ENCODE assay signal across 24 cellular contexts in genomic region chr4:95981591-95981990, GRCh38.
"Had no signal": no experiment of that assay in that cellular context is flagged by ENCODE, and none has a peak within 500 bp of the region (broad histone marks: within the 10 kb centered on the region; RNA-seq: fewer than 3 reads in every experiment).

No MANE protein-coding gene starts in this region.

- H3K9ac ChIP-seq: KMS-11, SK-N-SH had no signal

- H3K27ac Mint-ChIP-seq: IgD-negative memory B cell had no signal

- ATAC-seq: K562 had no signal

- H3K4me2 ChIP-seq: KMS-11, SK-N-SH had no signal

- H3K27ac ChIP-seq: HL-60, KMS-11 had no signal

- DNase-seq: Kasumi-1, MM.1S, NCI-H1092 treated with DMSO at 0.1 percent for 48 hours, NCI-H1436, NCI-H187, NCI-H2029, NCI-H2081 treated with DMSO at 0.1 percent for 48 hours, NCI-H2171, NCI-H226, NCI-H446, NCI-H510A, NCI-H524 treated with DMSO at 0.1 percent for 48 hours, NCI-H69, NCI-H774, RPMI8226, SHP77, SK-N-SH, SW 1271 had no signal

- H3K36me3 Mint-ChIP-seq: IgD-negative memory B cell had no signal

- FAIRE-seq: HTR-8/SVneo, K562, RCC 7860 had no signal

- H3K4me3 Mint-ChIP-seq: IgD-negative memory B cell had no signal

- H3K4me3 ChIP-seq: K562 had no signal

- H3K9me3 ChIP-seq: SK-N-SH had no signal

- H3K27me3 Mint-ChIP-seq: IgD-negative memory B cell had no signal
